ENCODE assay signal across 1 cellular context in genomic region chr2:213167559-213167958, GRCh38.
TF ChIP-seq lines count a peak whose summit lies in the region.

No MANE protein-coding gene starts in this region.

TF ChIP-seq in HepG2, 621 proteins besides CTCF, POLR2A, EP300 and RAD21:
- TF ChIP-seq CREB1 (IDR thresholded peaks at IDR 0.05) = 0 out of 2 replicates have a peak, but pooled peaks have one; percentile 13
- TF ChIP-seq CREB1 (CRISPR knock-in tag; IDR thresholded peaks at IDR 0.05) = no peak
- no peak for TF ChIP-seq ZFP90 (CRISPR knock-in tag; IDR thresholded peaks at IDR 0.05; ENCODE audit: borderline replicate concordance)
